In the genomic region with DNA sequence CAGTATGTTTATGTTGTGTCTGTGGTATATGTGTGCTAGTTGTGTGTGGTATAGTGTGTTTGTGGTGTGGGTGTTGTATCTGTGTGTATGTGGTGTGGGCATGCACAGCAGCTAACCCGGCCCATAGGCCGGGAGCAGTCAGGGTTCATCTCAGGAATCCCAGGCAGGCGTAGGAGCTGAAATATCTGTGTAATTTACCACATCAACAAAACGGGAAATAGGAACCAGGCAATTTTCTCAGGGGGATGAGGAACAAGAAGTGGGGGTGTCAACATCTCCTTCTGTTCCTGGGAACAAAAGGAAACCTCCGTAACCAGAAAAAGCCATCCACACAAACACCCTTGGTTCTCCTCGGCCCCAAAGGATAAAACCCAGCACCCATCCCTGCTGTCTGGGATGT, we compare ENCODE assay signal across 19 cellular contexts. TPM values are rescaled to one million over a fixed set of nuclear protein-coding genes. Genes with fewer than 3 reads are reported as not detected.
A peak's percentile ranks its signal among the peaks of the same experiment; 100 is the strongest.
DNase-seq lines count a peak whose midpoint lies in the region; ATAC-seq and TF ChIP-seq lines count a peak whose summit lies in the region.
"Had no signal": no experiment of that assay in that cellular context is flagged by ENCODE, and none has a peak within 500 bp of the region (broad histone marks: within the 10 kb centered on the region; RNA-seq: fewer than 3 reads in every experiment).

No MANE protein-coding gene starts in this region.

- ATAC-seq in HCT116 (no peak), Panc1 (no peak)
- ATAC-seq: CD8-positive, alpha-beta T cell; GM23338; PC-3; T-cell had no signal

- H2BK12ac ChIP-seq in neuronal stem cell (ENCODE audit: low read length), result no peak overlapping the region

- H3K27ac ChIP-seq in BLaER1 (peak overlapping the region; percentile 56; the same call in 1 of the 2 replicates), HCT116 (ENCODE audit: low read depth, low read length) (no peak overlapping the region; the same call in 1 of the 2 replicates), Panc1 (ENCODE audit: low read length) (peak overlapping the region; percentile 67), neuronal stem cell (replicated peaks; ENCODE audit: low read length) (no peak overlapping the region), A673 (ENCODE audit: low read depth, low read length, poor library complexity, severe bottlenecking) (no peak overlapping the region)

- CTCF ChIA-PET in HCT116 (lab: Charles Lee) (no interaction called here), Panc1 (lab: Charles Lee) (no interaction called here), A673 (lab: Charles Lee) (no interaction called here)

- H3K79me2 ChIP-seq in HCT116 (ENCODE audit: insufficient read depth, low read length), result no peaks in the 10 kb centered on the region

- no peak for TF ChIP-seq RAD21 in HCT116 (IDR thresholded peaks at IDR 0.05; ENCODE audit: low read depth)

- no peak overlapping the region for H3K18ac ChIP-seq in neuronal stem cell (ENCODE audit: low read length)

- no peaks in the 10 kb centered on the region for H3K79me1 ChIP-seq in neuronal stem cell (ENCODE audit: low read depth, low read length)

- H3K4me1 ChIP-seq in BLaER1 (peaks cover 37% of the 10 kb centered on the region), HCT116 (ENCODE audit: control insufficient read depth in 1 of 2, insufficient read depth in 2 of 2, low read length in 2 of 2) (peaks cover 52 to 85% of the 10 kb centered on the region in 2 experiments), Panc1 (ENCODE audit: control insufficient read depth, insufficient read depth, low read length) (peaks cover 68% of the 10 kb centered on the region), neuronal stem cell (ENCODE audit: control insufficient read depth in 2 of 2, insufficient read depth in 1 of 2, low read depth in 1 of 2, low read length in 2 of 2) (peaks cover 7 to 13% of the 10 kb centered on the region in 2 donors), A673 (ENCODE audit: insufficient read depth, low read length, poor library complexity, severe bottlenecking) (no peaks in the 10 kb centered on the region)

- peak overlapping the region; percentile 80 for H4K91ac ChIP-seq in neuronal stem cell (ENCODE audit: low read depth, low read length, poor library complexity)

- H4K20me1 ChIP-seq in BLaER1 (no peaks in the 10 kb centered on the region), HCT116 (ENCODE audit: insufficient read depth) (no peaks in the 10 kb centered on the region)

- no peak overlapping the region for H2BK5ac ChIP-seq in neuronal stem cell (ENCODE audit: low read length)

- RAD21 ChIA-PET in HCT116 (lab: Charles Lee; ENCODE audit: low non-redundant PET in 1 of 2, low total read pairs in 2 of 2, uncharacterized antibody in 2 of 2, unreplicated experiment in 2 of 2), result no interaction called here

- peak overlapping the region; percentile 68 for H4K8ac ChIP-seq in neuronal stem cell (ENCODE audit: low read depth, low read length)

- H3K4me2 ChIP-seq in BLaER1 (peak overlapping the region; percentile 74), HCT116 (ENCODE audit: low read length) (peak overlapping the region; percentile 93), neuronal stem cell (ENCODE audit: insufficient read depth, low read length, poor library complexity, severe bottlenecking) (no peak overlapping the region)
- H3K4me2 ChIP-seq: GM23338, SK-N-SH had no signal

- H2AFZ ChIP-seq in HCT116 (ENCODE audit: low read depth, low read length, poor library complexity, severe bottlenecking) (no peak overlapping the region), neuronal stem cell (ENCODE audit: low read length) (no peak overlapping the region)
- H2AFZ ChIP-seq: GM23338 had no signal

- H3K4me3 ChIP-seq in BLaER1 (no peak overlapping the region), HCT116 (replicated peaks in 1 of 2; ENCODE audit: low read depth in 1 of 2, low read length in 2 of 2) (no peak overlapping the region), Panc1 (ENCODE audit: low read depth in 2 of 2, low read length in 2 of 2) (peak overlapping the region; percentile 47 to 62), neuronal stem cell (ENCODE audit: low read length in 2 of 2) (no peak overlapping the region), A673 (ENCODE audit: low read depth, low read length, poor library complexity, severe bottlenecking) (no peak overlapping the region)
- H3K4me3 ChIP-seq: GM23338 had no signal

- H3K27me3 ChIP-seq in BLaER1 (no peaks in the 10 kb centered on the region), HCT116 (ENCODE audit: insufficient read depth, low read length) (no peaks in the 10 kb centered on the region), Panc1 (ENCODE audit: control insufficient read depth, insufficient read depth, low read length) (no peaks in the 10 kb centered on the region), neuronal stem cell (ENCODE audit: control insufficient read depth in 3 of 3, insufficient read depth in 3 of 3, low read depth in 1 of 3, low read length in 3 of 3) (peaks cover 0 to 5% (median 2%) of the 10 kb centered on the region in 3 experiments), A673 (replicated peaks; ENCODE audit: insufficient read depth, low read depth, low read length, poor library complexity) (no peaks in the 10 kb centered on the region)

- no peaks in the 10 kb centered on the region for H3K9me2 ChIP-seq in HCT116 (ENCODE audit: insufficient read depth)
- H3K9me2 ChIP-seq: SK-N-SH had no signal

- BruUV-seq in HCT116 (replicated peaks; lab: Mats Ljungman, UMichigan) (TSS peak; percentile 71), Panc1 (replicated peaks; lab: Mats Ljungman, UMichigan) (TSS peak; percentile 90), A673 (replicated peaks; lab: Mats Ljungman, UMichigan) (no TSS peak)

- no CpG with 5 or more reads among the region's 6 CpGs for WGBS in neuronal stem cell (ENCODE audit: extremely low coverage in 2 of 2, insufficient read length in 2 of 2, insufficient replicate concordance in 1 of 2), 2 donors

- H2AK5ac ChIP-seq in neuronal stem cell (ENCODE audit: low read depth, low read length), result no peak overlapping the region

- H3K9me3 ChIP-seq in BLaER1 (no peaks in the 10 kb centered on the region), HCT116 (ENCODE audit: control insufficient read depth in 1 of 2, insufficient read depth in 1 of 2, low read depth in 1 of 2, low read length in 2 of 2) (no peaks in the 10 kb centered on the region), Panc1 (ENCODE audit: control insufficient read depth, insufficient read depth, low read depth, low read length) (no peaks in the 10 kb centered on the region), neuronal stem cell (replicated peaks in 1 of 2; ENCODE audit: control insufficient read depth in 2 of 2, insufficient read depth in 1 of 2, low read depth in 1 of 2, low read length in 2 of 2) (peaks cover 0 to 3% of the 10 kb centered on the region in 2 donors), A673 (ENCODE audit: low read depth, low read length, poor library complexity, severe bottlenecking) (no peaks in the 10 kb centered on the region)
- H3K9me3 ChIP-seq: SK-N-SH had no signal

- in situ Hi-C loops in Panc1 (cut with HindIII; ENCODE audit: low pct_unique_long_range_greater_than_20kb, low sequenced_read_pairs) (no loop called here), KBM-7 (cut with MboI; ENCODE audit: low pct_unique_long_range_greater_than_20kb, low sequenced_read_pairs) (no loop called here)

- H3K36me3 ChIP-seq in BLaER1 (no peaks in the 10 kb centered on the region), HCT116 (ENCODE audit: control insufficient read depth in 1 of 2, insufficient read depth in 2 of 2, low read length in 2 of 2) (no peaks in the 10 kb centered on the region), Panc1 (ENCODE audit: control insufficient read depth, insufficient read depth, low read length) (no peaks in the 10 kb centered on the region), neuronal stem cell (replicated peaks in 1 of 2; ENCODE audit: control insufficient read depth in 2 of 2, insufficient read depth in 2 of 2, low read length in 2 of 2) (peaks cover 0 to 1% of the 10 kb centered on the region in 2 donors), A673 (ENCODE audit: insufficient read depth, low read length, poor library complexity, severe bottlenecking) (no peaks in the 10 kb centered on the region)

- H3K14ac ChIP-seq in neuronal stem cell (ENCODE audit: low read length), result no peak overlapping the region

- intact Hi-C loops in HCT116 (cut with micrococcal nuclease) (no loop called here), Panc1 (cut with micrococcal nuclease; ENCODE audit: unreplicated experiment) (no loop called here), A673 (cut with micrococcal nuclease; ENCODE audit: unreplicated experiment) (no loop called here)

- no peak overlapping the region for H3K23ac ChIP-seq in neuronal stem cell (ENCODE audit: low read depth, low read length, poor library complexity)

- POLR2A ChIA-PET in HCT116 (lab: Charles Lee), result no interaction called here
- POLR2A ChIA-PET in Panc1 (lab: Charles Lee), result no interaction called here
- POLR2A ChIA-PET in A673 (lab: Charles Lee; ENCODE audit: low non-redundant PET), result no interaction called here

- H3K4ac ChIP-seq in neuronal stem cell (ENCODE audit: low read length), result no peak overlapping the region

- TF ChIP-seq CTCF in HCT116 (IDR thresholded peaks at IDR 0.05 in 2 of 3, conservative IDR thresholded peaks at IDR 0.05 in 1 of 3; ENCODE audit: borderline replicate concordance in 1 of 3, insufficient read depth in 1 of 3, low read depth in 2 of 3, low read length in 2 of 3) (no peak), Panc1 (IDR thresholded peaks at IDR 0.05) (no peak), A673 (conservative IDR thresholded peaks at IDR 0.05; ENCODE audit: low read depth, low read length) (no peak)

- H3K9ac ChIP-seq in BLaER1 (no peak overlapping the region), HCT116 (ENCODE audit: low read length) (no peak overlapping the region), neuronal stem cell (ENCODE audit: low read depth, low read length, poor library complexity) (no peak overlapping the region)
- H3K9ac ChIP-seq: SK-N-SH had no signal

- TF ChIP-seq POLR2A in HCT116 (IDR thresholded peaks at IDR 0.05; ENCODE audit: borderline replicate concordance, extremely low read depth, insufficient read depth, insufficient read length), result no peak

- no peak overlapping the region for H2BK120ac ChIP-seq in neuronal stem cell (ENCODE audit: low read depth, low read length)

- no peak overlapping the region for H2BK15ac ChIP-seq in neuronal stem cell (ENCODE audit: low read length)

- DNase-seq in HCT116 (ENCODE audit: low read depth, low spot score) (no peak), Panc1 (ENCODE audit: low read depth, low spot score) (no peak), neuronal stem cell (ENCODE audit: low spot score) (no peak), KBM-7 (no peak), A673 (ENCODE audit: low spot score) (no peak)
- no peak for DNase-seq in activated CD4-positive, alpha-beta T cell treated with anti-CD3 and anti-CD28 coated beads, Interleukin-2, amount 50 U/mL, for 48 hours
- DNase-seq: NCI-H1436; NCI-H2029; NCI-H345; NCI-H524; NCI-H774; NK-92 treated with Interleukin-12 subunit alpha and Interleukin-12 subunit beta, amount 100 ng/mL, for 24 hours; PC-3; SIG-M5; SK-N-SH; T-cell had no signal

RNA-seq across cellular contexts. Expression of gene ZNF488, which starts 24.5 kb away (rescaled TPM):
- total RNA-seq in HCT116 (2021; ENCODE audit: unreplicated experiment) (3.9 TPM), Panc1 (2021; ENCODE audit: unreplicated experiment) (11.8 TPM), A673 (2021) (0.09 TPM in 2 replicates)
- polyA plus RNA-seq in HCT116 (2012), result 1.8 and 2.1 TPM in 2 replicates
- 3.8 TPM for polyA plus RNA-seq in Panc1 (2012; ENCODE audit: insufficient read length)
- polyA plus RNA-seq in neuronal stem cell (2013, experiment 1 of 2), result 0.01 TPM
- polyA plus RNA-seq in neuronal stem cell (2013, experiment 2 of 2), result 0.01 TPM
- total RNA-seq: CD8-positive, alpha-beta T cell; T-cell had no signal

Comparison
In these comparisons a context has a peak if more than half of its experiments do, and no peak if none do; other contexts are left out.
1. H3K27ac ChIP-seq: peak in BLaER1 (single experiment) and Panc1 (single experiment); none in HCT116 (single experiment), neuronal stem cell (single experiment) and A673 (single experiment).
2. H3K4me3 ChIP-seq: peak in Panc1 (2 of 2); none in BLaER1 (single experiment), HCT116 (0 of 2), neuronal stem cell (0 of 2) and A673 (single experiment).